1 cellular context compared by ENCODE assay signal in genomic region chr17:17157041-17157440, GRCh38.
TF ChIP-seq lines count a peak whose summit lies in the region.

No MANE protein-coding gene starts in this region.

TF ChIP-seq in IMR-90, 13 proteins besides CTCF, POLR2A, EP300 and RAD21:
- TF ChIP-seq NFE2L2 (IDR thresholded peaks at IDR 0.05; ENCODE audit: low read depth, low read length) = no peak
- TF ChIP-seq CEBPB (IDR thresholded peaks at IDR 0.05; ENCODE audit: low read depth, low read length) = no peak
- no peak for TF ChIP-seq ELK1 (IDR thresholded peaks at IDR 0.05; ENCODE audit: borderline replicate concordance, low read depth, low read length)
- no peak for TF ChIP-seq USF2 (IDR thresholded peaks at IDR 0.05; ENCODE audit: low read depth, low read length)
- no peak for TF ChIP-seq MAFK (IDR thresholded peaks at IDR 0.05; ENCODE audit: low read depth, low read length)
- no peak for TF ChIP-seq RCOR1 (IDR thresholded peaks at IDR 0.05; ENCODE audit: insufficient replicate concordance, low read length)
- TF ChIP-seq RFX5 (IDR thresholded peaks at IDR 0.05; ENCODE audit: low read depth, low read length) = no peak
- no peak for TF ChIP-seq FOS (IDR thresholded peaks at IDR 0.05; ENCODE audit: low read depth, low read length)
- TF ChIP-seq MAZ (IDR thresholded peaks at IDR 0.05; ENCODE audit: borderline replicate concordance, low read depth, low read length) = no peak
- no peak for TF ChIP-seq SMC3 (IDR thresholded peaks at IDR 0.05; ENCODE audit: low read depth, low read length)
- no peak for TF ChIP-seq BHLHE40 (IDR thresholded peaks at IDR 0.05; ENCODE audit: low read depth, low read length)
- no peak for TF ChIP-seq MXI1 (IDR thresholded peaks at IDR 0.05; ENCODE audit: borderline replicate concordance, low read depth, low read length)
- TF ChIP-seq CHD1 (IDR thresholded peaks at IDR 0.05; ENCODE audit: low read depth, low read length) = no peak
